ENCODE assay signal across 9 cellular contexts in genomic region chr6:16494781-16495180, GRCh38.
A peak's percentile ranks its signal among the peaks of the same experiment; 100 is the strongest.
DNase-seq lines count a peak whose midpoint lies in the region; ATAC-seq and TF ChIP-seq lines count a peak whose summit lies in the region.
"Had no signal": no experiment of that assay in that cellular context is flagged by ENCODE, and none has a peak within 500 bp of the region (broad histone marks: within the 10 kb centered on the region; RNA-seq: fewer than 3 reads in every experiment).

No MANE protein-coding gene starts in this region.

- H3K27ac ChIP-seq in breast epithelium: no peak overlapping the region
- no peak overlapping the region for H3K27ac ChIP-seq in transverse colon
- no peak overlapping the region for H3K27ac ChIP-seq in OCI-LY7 (ENCODE audit: low read depth, low read length, poor library complexity, severe bottlenecking)

- H3K79me2 ChIP-seq in OCI-LY7 (ENCODE audit: insufficient read depth, low read depth, low read length): no peaks in the 10 kb centered on the region

- TF ChIP-seq EP300 in transverse colon (IDR thresholded peaks at IDR 0.05; ENCODE audit: low read depth): no peak

- no TSS peak for BruUV-seq in MCF 10A (replicated peaks; lab: Mats Ljungman, UMichigan)
- BruUV-seq in OCI-LY7 (replicated peaks; lab: Mats Ljungman, UMichigan): no TSS peak

- H3K27ac Mint-ChIP-seq in MCF 10A (ENCODE audit: low read depth, unreplicated experiment): no peak overlapping the region

- intact Hi-C loops in MCF 10A (cut with micrococcal nuclease): no loop called here
- intact Hi-C loops in breast epithelium (cut with DNase I; ENCODE audit: low total_unique reads): no loop called here
- intact Hi-C loops in transverse colon (cut with DNase I; ENCODE audit: low total_unique reads): no loop called here
- intact Hi-C loops in left colon (cut with DNase I, micrococcal nuclease): no loop called here
- intact Hi-C loops in OCI-LY7 (cut with micrococcal nuclease; ENCODE audit: unreplicated experiment): no loop called here

- CTCF ChIA-PET in MCF 10A (lab: Yijun Ruan, JAX) (interaction anchor here (0.6 to 1.8 kb wide), 2 partner anchors 16 kb away, joined by 3 to 6 read pairs; no protein-coding TSS in a partner anchor), OCI-LY7 (lab: Charles Lee; ENCODE audit: unreplicated experiment) (interaction anchor here (0.7 kb wide), 1 partner anchor 1228 kb away, joined by 3 read pairs; no protein-coding TSS in a partner anchor)

- in situ Hi-C loops in transverse colon (cut with MboI; ENCODE audit: low pct_ligation_motif_present in 1 of 4, low pct_unique_long_range_greater_than_20kb in 1 of 4, low sequenced_read_pairs in 3 of 4): no loop called here

- no peaks in the 10 kb centered on the region for H3K9me3 Mint-ChIP-seq in MCF 10A (ENCODE audit: unreplicated experiment)

- H3K36me3 ChIP-seq in breast epithelium (no peaks in the 10 kb centered on the region), transverse colon (no peaks in the 10 kb centered on the region), OCI-LY7 (ENCODE audit: insufficient read depth, low read length) (no peaks in the 10 kb centered on the region)

- no peak overlapping the region for H3K4me3 ChIP-seq in breast epithelium
- no peak overlapping the region for H3K4me3 ChIP-seq in transverse colon
- H3K4me3 ChIP-seq in OCI-LY7 (ENCODE audit: low read depth, low read length, poor library complexity, severe bottlenecking): no peak overlapping the region

- H3K36me3 Mint-ChIP-seq in MCF 10A (ENCODE audit: insufficient read depth, unreplicated experiment): no peaks in the 10 kb centered on the region

- no peak for TF ChIP-seq POLR2A in breast epithelium (IDR thresholded peaks at IDR 0.05)
- TF ChIP-seq POLR2A in transverse colon (IDR thresholded peaks at IDR 0.05): no peak

- no peaks in the 10 kb centered on the region for H3K9me2 ChIP-seq in OCI-LY7 (ENCODE audit: insufficient read depth, low read length)

- H2AFZ ChIP-seq in OCI-LY7 (ENCODE audit: low read length): no peak overlapping the region

- H3K4me1 Mint-ChIP-seq in MCF 10A (ENCODE audit: insufficient read depth, unreplicated experiment): peaks cover 10% of the 10 kb centered on the region

- H3K4me2 ChIP-seq in OCI-LY7 (ENCODE audit: low read length): no peak overlapping the region

- WGBS in transverse colon (ENCODE audit: low coverage in 1 of 2), 2 donors: 75% methylated on average over 3 of the region's 3 CpGs; no CpG with 5 or more reads in 1 of the 2 donors

- no peak overlapping the region for H3K4me3 Mint-ChIP-seq in MCF 10A (ENCODE audit: unreplicated experiment)

- no peaks in the 10 kb centered on the region for H3K27me3 Mint-ChIP-seq in MCF 10A (ENCODE audit: insufficient read depth, unreplicated experiment)

- POLR2A ChIA-PET in MCF 10A (lab: Yijun Ruan, JAX) (interaction anchor here (0.6 kb wide), 1 partner anchor 186 kb away, joined by 3 read pairs; no protein-coding TSS in a partner anchor), OCI-LY7 (lab: Charles Lee) (interaction anchor here (1.4 kb wide), 1 partner anchor 23 kb away, joined by 4 read pairs; no protein-coding TSS in a partner anchor)

- H3K4me1 ChIP-seq in breast epithelium (no peaks in the 10 kb centered on the region), transverse colon (no peaks in the 10 kb centered on the region), OCI-LY7 (ENCODE audit: insufficient read depth, low read length, poor library complexity, severe bottlenecking) (no peaks in the 10 kb centered on the region)

- H3K9me3 ChIP-seq in breast epithelium: no peaks in the 10 kb centered on the region
- no peaks in the 10 kb centered on the region for H3K9me3 ChIP-seq in transverse colon
- H3K9me3 ChIP-seq in OCI-LY7 (ENCODE audit: low read length): no peaks in the 10 kb centered on the region

- H4K20me1 ChIP-seq in OCI-LY7 (ENCODE audit: insufficient read depth, low read length): no peaks in the 10 kb centered on the region

- DNase-seq in MCF 10A (ENCODE audit: unreplicated experiment) (peak; percentile 61), breast epithelium (ENCODE audit: low spot score in 2 of 2) (no peak), SKM-1 (lab: John Stamatoyannopoulos, UW; ENCODE audit: unreplicated experiment) (peak; percentile 23), transverse colon (peak; percentile 30), left colon (no peak), NCI-H2107 (lab: John Stamatoyannopoulos, UW) (no peak), OCI-LY7 (ENCODE audit: low spot score) (no peak)
- DNase-seq: right cardiac atrium had no signal

- H3K27me3 ChIP-seq in breast epithelium: no peaks in the 10 kb centered on the region
- no peaks in the 10 kb centered on the region for H3K27me3 ChIP-seq in transverse colon

- TF ChIP-seq CTCF in MCF 10A (IDR thresholded peaks at IDR 0.05; ENCODE audit: unreplicated experiment) (no peak), breast epithelium (IDR thresholded peaks at IDR 0.05) (no peak), transverse colon (IDR thresholded peaks at IDR 0.05) (no peak), OCI-LY7 (conservative IDR thresholded peaks at IDR 0.05; ENCODE audit: low read length) (no peak)

- ATAC-seq in HG03045 (IDR thresholded peaks at IDR 0.05; ENCODE audit: unreplicated experiment): peak; percentile 84
- no peak for ATAC-seq in left colon

Comparison
In these comparisons a context has a peak if more than half of its experiments do, and no peak if none do; other contexts are left out.
1. DNase-seq: peak in MCF 10A (single experiment), SKM-1 (single experiment) and transverse colon (single experiment); none in breast epithelium (0 of 2), left colon (0 of 2), NCI-H2107 (single experiment) and OCI-LY7 (single experiment).